In the genomic region with DNA sequence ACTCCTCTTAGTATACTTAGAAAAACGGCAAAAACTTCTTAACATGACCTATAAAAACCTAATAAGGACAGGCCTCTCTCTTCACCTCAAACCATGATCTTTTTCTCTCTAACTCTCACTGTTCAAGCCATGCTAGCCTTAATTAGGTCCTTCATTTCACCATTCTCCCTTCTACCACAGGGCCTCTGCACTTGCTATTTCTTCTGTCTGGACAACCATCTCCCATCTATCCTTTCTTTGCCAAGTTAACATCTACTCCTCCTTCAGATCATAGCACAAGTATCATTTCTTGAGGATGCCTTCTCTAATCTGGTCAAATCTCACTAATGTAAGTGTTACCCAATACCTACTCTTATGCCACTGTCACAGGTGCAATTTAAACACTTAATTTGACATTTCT, we compare ENCODE assay signal across 19 cellular contexts.
"Had no signal": no experiment of that assay in that cellular context is flagged by ENCODE, and none has a peak within 500 bp of the region (broad histone marks: within the 10 kb centered on the region; RNA-seq: fewer than 3 reads in every experiment).

No MANE protein-coding gene starts in this region.

- H3K27me3 ChIP-seq: colonic mucosa, heart right ventricle, sigmoid colon, spleen, thyroid gland, uterus had no signal

- H3K9me3 Mint-ChIP-seq: immature natural killer cell; memory B cell; stimulated activated naive B cell treated with anti-CD40 and anti-IgM and Interleukin-4, amounts not matched to agents 10 μg/mL and 1 μg/mL and 100 μg/mL, for 72 hours had no signal

- H3K27ac Mint-ChIP-seq: activated naive CD8-positive, alpha-beta T cell; activated T-helper 1 cell treated with anti-CD3 and anti-CD28 coated beads, Interleukin-12 subunit alpha, Interleukin-12 subunit beta, Interleukin-2, Interleukin-4 antibody, amounts not matched to agents 30 ng/mL and 10 ng/mL and 1 ng/mL, durations not matched to agents 14 hours and 24 hours and 36 hours; memory B cell; stimulated activated naive B cell treated with anti-CD40 and anti-IgM and Interleukin-4, amounts not matched to agents 10 μg/mL and 1 μg/mL and 100 μg/mL, for 72 hours had no signal

- ATAC-seq: heart right ventricle; stimulated activated naive B cell treated with anti-CD40 and anti-IgM and Interleukin-4, amounts not matched to agents 10 μg/mL and 1 μg/mL and 100 μg/mL, for 72 hours had no signal

- H3K36me3 ChIP-seq: colonic mucosa, thyroid gland, uterus had no signal

- H3K27ac ChIP-seq: colonic mucosa, parathyroid adenoma, WERI-Rb-1 had no signal

- H3K9me3 ChIP-seq: colonic mucosa, heart right ventricle, sigmoid colon, thyroid gland, uterus had no signal

- H2AFZ ChIP-seq: parathyroid adenoma had no signal

- H3K4me1 ChIP-seq: colonic mucosa, parathyroid adenoma, uterus had no signal

- H3K4me3 ChIP-seq: colonic mucosa, heart right ventricle, sigmoid colon, spleen, thyroid gland, uterus had no signal

- H3K4me3 Mint-ChIP-seq: activated naive CD8-positive, alpha-beta T cell; activated T-helper 1 cell treated with anti-CD3 and anti-CD28 coated beads, Interleukin-12 subunit alpha, Interleukin-12 subunit beta, Interleukin-2, Interleukin-4 antibody, amounts not matched to agents 30 ng/mL and 10 ng/mL and 1 ng/mL, durations not matched to agents 14 hours and 24 hours and 36 hours; immature natural killer cell; memory B cell; stimulated activated naive B cell treated with anti-CD40 and anti-IgM and Interleukin-4, amounts not matched to agents 10 μg/mL and 1 μg/mL and 100 μg/mL, for 72 hours had no signal

- DNase-seq: activated CD4-positive, alpha-beta T cell treated with anti-CD3 and anti-CD28 coated beads, Interleukin-2, amount 50 U/mL, for 4 hours; activated gamma-delta T cell treated with Interleukin-2 at 50 U/mL for 16 hours; amniotic stem cell; colonic mucosa; effector CD4-positive, alpha-beta T cell; heart right ventricle; immature natural killer cell; kidney glomerular epithelial cell; left ventricle myocardium superior; sigmoid colon; spleen; stimulated activated naive B cell treated with anti-CD40 and anti-IgM and Interleukin-4, amounts not matched to agents 10 μg/mL and 1 μg/mL and 100 μg/mL, for 72 hours; thyroid gland; uterus; WERI-Rb-1 had no signal

- H3K27me3 Mint-ChIP-seq: activated naive CD8-positive, alpha-beta T cell; memory B cell; stimulated activated naive B cell treated with anti-CD40 and anti-IgM and Interleukin-4, amounts not matched to agents 10 μg/mL and 1 μg/mL and 100 μg/mL, for 72 hours had no signal
